In the genomic region with DNA sequence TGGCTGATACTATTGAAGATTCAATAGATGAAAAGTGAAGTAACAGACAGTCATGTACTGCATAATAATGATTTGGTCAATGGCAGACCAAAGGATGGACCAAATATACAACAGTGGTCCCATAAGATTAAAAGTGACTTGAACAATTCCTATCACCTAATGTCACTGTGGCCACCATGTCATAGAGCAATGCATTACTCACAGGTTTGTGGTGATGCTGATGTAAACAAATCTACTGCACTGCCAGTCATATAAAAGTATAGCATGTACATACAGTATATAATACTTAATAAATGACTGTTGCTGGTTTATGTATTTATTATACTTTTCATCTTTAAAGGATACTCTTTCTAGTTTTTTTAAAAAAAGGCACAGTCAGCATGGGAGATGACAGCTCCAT, we compare ENCODE assay signal across 15 cellular contexts.
"Had no signal": no experiment of that assay in that cellular context is flagged by ENCODE, and none has a peak within 500 bp of the region (broad histone marks: within the 10 kb centered on the region; RNA-seq: fewer than 3 reads in every experiment).

No MANE protein-coding gene starts in this region.

- ATAC-seq: body of pancreas; heart left ventricle; mucosa of descending colon; naive thymus-derived CD8-positive, alpha-beta T cell; stimulated activated memory B cell treated with anti-CD40 and anti-IgM and Interleukin-4, amounts not matched to agents 10 μg/mL and 1 μg/mL and 100 μg/mL, for 72 hours had no signal

- H3K27me3 ChIP-seq: body of pancreas, heart left ventricle, right atrium auricular region had no signal

- H3K27ac ChIP-seq: body of pancreas, heart left ventricle, right atrium auricular region had no signal

- H3K9me3 Mint-ChIP-seq: activated naive CD4-positive, alpha-beta T cell treated with anti-CD3 and anti-CD28 coated beads, Interleukin-2, amount 10 ng/mL, durations not matched to agents 7 days and 5 days; activated T-helper 2 cell treated with anti-CD3 and anti-CD28 coated beads, Interferon-gamma antibody, Interleukin-2, Interleukin-4, amounts not matched to agents 10 μg/mL and 5 μg/mL and 100 μg/mL, durations not matched to agents 14 hours and 24 hours and 36 hours; naive thymus-derived CD8-positive, alpha-beta T cell; stimulated activated memory B cell treated with anti-CD40 and anti-IgM and Interleukin-4, amounts not matched to agents 10 μg/mL and 1 μg/mL and 100 μg/mL, for 72 hours; T-helper 2 cell treated with Interferon-gamma antibody and Interleukin-4, amounts not matched to agents 5 μg/mL and 100 μg/mL, for 36 hours; type B pancreatic cell had no signal

- H3K27ac Mint-ChIP-seq: activated naive CD4-positive, alpha-beta T cell treated with anti-CD3 and anti-CD28 coated beads, Interleukin-2, amount 10 ng/mL, durations not matched to agents 7 days and 5 days; activated T-helper 2 cell treated with anti-CD3 and anti-CD28 coated beads, Interferon-gamma antibody, Interleukin-2, Interleukin-4, amounts not matched to agents 10 μg/mL and 5 μg/mL and 100 μg/mL, durations not matched to agents 14 hours and 24 hours and 36 hours; stimulated activated memory B cell treated with anti-CD40 and anti-IgM and Interleukin-4, amounts not matched to agents 10 μg/mL and 1 μg/mL and 100 μg/mL, for 72 hours; T-helper 2 cell treated with Interferon-gamma antibody and Interleukin-4, amounts not matched to agents 5 μg/mL and 100 μg/mL, for 36 hours; type B pancreatic cell had no signal

- H3K9me3 ChIP-seq: body of pancreas, heart left ventricle, mucosa of descending colon, right atrium auricular region had no signal

- H3K4me3 Mint-ChIP-seq: activated naive CD4-positive, alpha-beta T cell treated with anti-CD3 and anti-CD28 coated beads, Interleukin-2, amount 10 ng/mL, durations not matched to agents 7 days and 5 days; naive thymus-derived CD8-positive, alpha-beta T cell; stimulated activated memory B cell treated with anti-CD40 and anti-IgM and Interleukin-4, amounts not matched to agents 10 μg/mL and 1 μg/mL and 100 μg/mL, for 72 hours; T-helper 2 cell treated with Interferon-gamma antibody and Interleukin-4, amounts not matched to agents 5 μg/mL and 100 μg/mL, for 36 hours; type B pancreatic cell had no signal

- H3K4me3 ChIP-seq: body of pancreas, heart left ventricle, mucosa of descending colon, right atrium auricular region had no signal

- H3K27me3 Mint-ChIP-seq: activated naive CD4-positive, alpha-beta T cell treated with anti-CD3 and anti-CD28 coated beads, Interleukin-2, amount 10 ng/mL, durations not matched to agents 7 days and 5 days; naive thymus-derived CD8-positive, alpha-beta T cell; stimulated activated memory B cell treated with anti-CD40 and anti-IgM and Interleukin-4, amounts not matched to agents 10 μg/mL and 1 μg/mL and 100 μg/mL, for 72 hours; type B pancreatic cell had no signal

- H3K4me1 ChIP-seq: body of pancreas, heart left ventricle, right atrium auricular region had no signal

- DNase-seq: activated naive CD4-positive, alpha-beta T cell treated with anti-CD3 and anti-CD28 coated beads, Interleukin-2, amount 10 ng/mL, durations not matched to agents 7 days and 5 days; activated T-cell treated with anti-CD3 and anti-CD28 coated beads for 4 hours; body of pancreas; central memory CD4-positive, alpha-beta T cell; cortex of kidney; effector CD8-positive, alpha-beta T cell; heart left ventricle; mucosa of descending colon; naive thymus-derived CD8-positive, alpha-beta T cell; small intestine had no signal
